ENCODE assay signal across 31 cellular contexts in the genomic region with DNA sequence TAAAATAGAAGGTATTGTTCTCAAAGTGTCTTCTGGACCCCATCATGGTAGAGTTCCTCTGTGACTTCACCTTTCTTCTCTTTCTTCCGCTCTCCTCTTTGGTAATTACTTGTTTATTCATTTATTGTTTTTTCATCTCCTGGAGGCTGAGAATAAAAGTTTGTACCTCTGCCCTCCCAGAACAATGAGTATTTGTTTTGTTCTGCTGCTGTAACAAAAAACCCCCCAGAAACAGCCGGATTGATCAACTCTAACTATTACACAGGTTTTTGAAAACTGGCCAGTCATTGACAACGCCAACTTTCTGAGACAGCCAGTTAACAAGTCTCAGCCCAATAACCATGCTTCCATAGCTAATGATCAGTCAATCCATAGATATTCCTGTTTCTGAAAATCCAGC. TPM values are rescaled to one million over a fixed set of nuclear protein-coding genes. Genes with fewer than 3 reads are reported as not detected.
DNase-seq lines count a peak whose midpoint lies in the region; ATAC-seq, FAIRE-seq and TF ChIP-seq lines count a peak whose summit lies in the region.
"Had no signal": no experiment of that assay in that cellular context is flagged by ENCODE, and none has a peak within 500 bp of the region (broad histone marks: within the 10 kb centered on the region; RNA-seq: fewer than 3 reads in every experiment).

No MANE protein-coding gene starts in this region.

- H3K79me2 ChIP-seq in HepG2 (ENCODE audit: insufficient read depth, low read length): no peaks in the 10 kb centered on the region
- H3K79me2 ChIP-seq in K562 (ENCODE audit: control insufficient read depth, insufficient read depth, low read length): no peaks in the 10 kb centered on the region

- no peak overlapping the region for H3K9ac ChIP-seq in HepG2 (ENCODE audit: insufficient read depth, low read depth, low read length)
- no peak overlapping the region for H3K9ac ChIP-seq in K562 (ENCODE audit: insufficient read depth in 1 of 2, low read depth in 2 of 2, low read length in 2 of 2)
- H3K9ac ChIP-seq: BLaER1; BLaER1 treated with 17β-estradiol and CSF1 and Interleukin-3, amounts not matched to agents 10 nM and 100 nM had no signal

- POLR2A ChIA-PET in HepG2 (lab: Yijun Ruan, JAX): no interaction called here
- POLR2A ChIA-PET in K562 (lab: Yijun Ruan, JAX): no interaction called here

- H3K9me1 ChIP-seq in K562 (ENCODE audit: control insufficient read depth, insufficient read depth, low read length): no peaks in the 10 kb centered on the region

- no peak for TF ChIP-seq RAD21 in HepG2 (CRISPR knock-in tag; IDR thresholded peaks at IDR 0.05)
- no peak for TF ChIP-seq RAD21 in K562 (CRISPR knock-in tag; conservative IDR thresholded peaks at IDR 0.05 in 1 of 2, IDR thresholded peaks at IDR 0.05 in 1 of 2)

- in situ Hi-C loops in HepG2 (cut with HindIII; ENCODE audit: extremely low pct_ligation_motif_present, low pct_unique_long_range_greater_than_20kb): no loop called here
- in situ Hi-C loops in K562 (cut with MboI): no loop called here

- no peak for TF ChIP-seq EP300 in HepG2 (IDR thresholded peaks at IDR 0.05; ENCODE audit: low read depth in 2 of 2, low read length in 2 of 2)
- TF ChIP-seq EP300 in HepG2 (CRISPR knock-in tag; IDR thresholded peaks at IDR 0.05; ENCODE audit: borderline replicate concordance): no peak
- TF ChIP-seq EP300 in K562 (IDR thresholded peaks at IDR 0.05; ENCODE audit: low read length): no peak

- 91% methylated on average over 3 of the region's 3 CpGs for WGBS in HepG2 (ENCODE audit: low lambda C conversion rate)
- WGBS in right lobe of liver (ENCODE audit: insufficient coverage, low coverage, low lambda C conversion rate, missing lambda C conversion rate): 86% methylated on average over 3 of the region's 3 CpGs
- WGBS in K562 (ENCODE audit: insufficient coverage, low coverage, missing lambda C conversion rate): 0% methylated on average over 3 of the region's 3 CpGs

- H4K20me1 ChIP-seq in HepG2 (ENCODE audit: insufficient read depth, low read length) (no peaks in the 10 kb centered on the region), K562 (replicated peaks; ENCODE audit: control insufficient read depth, insufficient read depth, low read length) (no peaks in the 10 kb centered on the region)
- H4K20me1 ChIP-seq: BLaER1; BLaER1 treated with 17β-estradiol and CSF1 and Interleukin-3, amounts not matched to agents 10 nM and 100 nM had no signal

- no peak overlapping the region for H3K4me3 ChIP-seq in HepG2 (replicated peaks in 1 of 3; ENCODE audit: insufficient read depth in 1 of 3, low read depth in 2 of 3, low read length in 3 of 3)
- no peak overlapping the region for H3K4me3 ChIP-seq in right lobe of liver
- no peak overlapping the region for H3K4me3 ChIP-seq in K562
- H3K4me3 ChIP-seq: A549; BLaER1; BLaER1 treated with 17β-estradiol and CSF1 and Interleukin-3, amounts not matched to agents 10 nM and 100 nM had no signal

- DNase-seq in HepG2 (ENCODE audit: low spot score): no peak
- DNase-seq in right lobe of liver: no peak
- DNase-seq in K562 (ENCODE audit: extremely low read depth in 1 of 4, low spot score in 3 of 4): no peak
- DNase-seq in GM12892 (ENCODE audit: insufficient read length): no peak
- DNase-seq: 8988T; ACHN; AML-193; BE2C; C1 segment of cervical spinal cord; Caco-2; Calu3; CD4-positive, alpha-beta memory T cell; CD4-positive, alpha-beta T cell; CD4-positive, CD25-positive, alpha-beta regulatory T cell; CD8-positive, alpha-beta memory T cell; CD8-positive, alpha-beta T cell; COR-L47; DMS 273 treated with DMSO at 0.1 percent for 48 hours; DMS153; DMS53; DMS79; DMS79 treated with DMSO at 0.1 percent for 48 hours; DND-41; EL had no signal

- CTCF ChIA-PET in HepG2 (lab: Yijun Ruan, JAX; ENCODE audit: low intra/inter-chr PET ratio, low total read pairs): no interaction called here
- CTCF ChIA-PET in K562 (lab: Yijun Ruan, JAX; ENCODE audit: low intra/inter-chr PET ratio): no interaction called here

- intact Hi-C loops in HepG2 (cut with micrococcal nuclease; ENCODE audit: unreplicated experiment): no loop called here
- intact Hi-C loops in right lobe of liver (cut with DNase I): no loop called here
- intact Hi-C loops in K562 (cut with micrococcal nuclease): no loop called here

- no peak overlapping the region for H3K4me2 ChIP-seq in HepG2 (ENCODE audit: low read depth, low read length)
- H3K4me2 ChIP-seq in K562 (ENCODE audit: insufficient read depth, low read length): no peak overlapping the region
- H3K4me2 ChIP-seq: A549; BLaER1; BLaER1 treated with 17β-estradiol and CSF1 and Interleukin-3, amounts not matched to agents 10 nM and 100 nM had no signal

- H3K9me3 ChIP-seq in HepG2 (ENCODE audit: low read length) (peaks cover 10% of the 10 kb centered on the region; the same call in 1 of the 2 replicates), right lobe of liver (no peaks in the 10 kb centered on the region), K562 (replicated peaks; ENCODE audit: control insufficient read depth, insufficient read depth, low read depth, low read length) (no peaks in the 10 kb centered on the region)
- H3K9me3 ChIP-seq: BE2C, Caco-2 had no signal

- TF ChIP-seq POLR2A in HepG2 (IDR thresholded peaks at IDR 0.05; ENCODE audit: insufficient read depth in 1 of 2, low read depth in 2 of 2, low read length in 2 of 2) (no peak), right lobe of liver (IDR thresholded peaks at IDR 0.05) (no peak), K562 (conservative IDR thresholded peaks at IDR 0.05) (no peak), GM12892 (IDR thresholded peaks at IDR 0.05; ENCODE audit: low read depth, low read length) (no peak)

- H3K27me3 ChIP-seq in HepG2 (ENCODE audit: control insufficient read depth in 1 of 2, insufficient read depth in 2 of 2, low read length in 2 of 2) (no peaks in the 10 kb centered on the region), right lobe of liver (no peaks in the 10 kb centered on the region), K562 (ENCODE audit: control insufficient read depth in 2 of 2, insufficient read depth in 2 of 2, low read length in 2 of 2) (no peaks in the 10 kb centered on the region)
- H3K27me3 ChIP-seq: BE2C; BLaER1; BLaER1 treated with 17β-estradiol and CSF1 and Interleukin-3, amounts not matched to agents 10 nM and 100 nM had no signal

- H3K36me3 ChIP-seq in HepG2 (replicated peaks in 1 of 2; ENCODE audit: control insufficient read depth in 1 of 2, insufficient read depth in 2 of 2, low read length in 2 of 2) (no peaks in the 10 kb centered on the region), right lobe of liver (no peaks in the 10 kb centered on the region), K562 (ENCODE audit: control insufficient read depth, insufficient read depth, low read length) (no peaks in the 10 kb centered on the region)
- H3K36me3 ChIP-seq: BE2C had no signal

- FAIRE-seq in HepG2 (lab: Jason Lieb, UNC) (no peak), K562 (lab: Jason Lieb, UNC) (no peak), GM12892 (lab: Jason Lieb, UNC) (no peak)
- FAIRE-seq: A204.1, A549, D721Med had no signal

- TF ChIP-seq CTCF in HepG2 (CRISPR knock-in tag; IDR thresholded peaks at IDR 0.05) (no peak), right lobe of liver (IDR thresholded peaks at IDR 0.05) (no peak), K562 (IDR thresholded peaks at IDR 0.05 in 2 of 3, conservative IDR thresholded peaks at IDR 0.05 in 1 of 3; ENCODE audit: insufficient read depth in 2 of 3, low read depth in 1 of 3, low read length in 3 of 3) (no peak)

- H2AFZ ChIP-seq in HepG2 (ENCODE audit: low read length) (no peak overlapping the region), K562 (ENCODE audit: low read depth, low read length) (no peak overlapping the region)

- BruUV-seq in HepG2 (replicated peaks; lab: Mats Ljungman, UMichigan) (no TSS peak), K562 (replicated peaks; lab: Mats Ljungman, UMichigan) (no TSS peak)

- H3K27ac ChIP-seq in HepG2 (ENCODE audit: extremely low read length, insufficient read depth, low read length) (no peak overlapping the region), right lobe of liver (no peak overlapping the region), K562 (ENCODE audit: extremely low read depth, low read depth, low read length) (no peak overlapping the region)
- H3K27ac ChIP-seq: 22Rv1; A549; BLaER1; BLaER1 treated with 17β-estradiol and CSF1 and Interleukin-3, amounts not matched to agents 10 nM and 100 nM; C4-2B had no signal

- H3K4me1 ChIP-seq in HepG2 (ENCODE audit: insufficient read depth, low read length): peaks cover 17% of the 10 kb centered on the region
- peaks cover 0 to 12% (median 5%) of the 10 kb centered on the region in 4 donors for H3K4me1 ChIP-seq in right lobe of liver
- no peaks in the 10 kb centered on the region for H3K4me1 ChIP-seq in K562 (replicated peaks in 1 of 2; ENCODE audit: control insufficient read depth in 2 of 2, insufficient read depth in 2 of 2, low read length in 2 of 2)
- H3K4me1 ChIP-seq: A549, BE2C, BLaER1 had no signal

- ATAC-seq in HepG2: no peak
- no peak for ATAC-seq in right lobe of liver
- no peak for ATAC-seq in K562
- ATAC-seq: A549; CD8-positive, alpha-beta T cell had no signal

RNA-seq across cellular contexts. Expression of gene DICER1, which starts 8.2 kb away (rescaled TPM):
- total RNA-seq in HepG2 (2016; rRNA removed; fragmentation: Illumina TruSeq; extraction: Trizol) (61.9 and 88.8 TPM in 2 replicates), right lobe of liver (10 to 100 TPM; 27.6 to 47.9 (median 30.3) TPM), K562 (2014; rRNA removed) (12.2 and 17.8 TPM in 2 replicates), K562 (2014; rRNA removed; fragmentation: Illumina TruSeq; extraction: Trizol) (16.1 and 17.5 TPM in 2 replicates), K562 (2015; rRNA removed; fragmentation: Illumina TruSeq; extraction: Trizol) (17.7 and 19.2 TPM in 2 replicates), K562 (2021) (16.2 and 17.5 TPM in 2 replicates)
- total RNA-seq in HepG2 (2016; cell fraction: cytosol; rRNA removed; fragmentation: Illumina TruSeq; extraction: Trizol; ENCODE audit: low read depth): 10.5 and 12.5 TPM in 2 replicates
- 56.8 and 81.5 TPM in 2 replicates for total RNA-seq in HepG2 (2016; cell fraction: insoluble cytoplasmic fraction; rRNA removed; fragmentation: Illumina TruSeq; extraction: Trizol)
- 28.2 and 32.1 TPM in 2 replicates for total RNA-seq in HepG2 (2016; cell fraction: membrane; rRNA removed; fragmentation: Illumina TruSeq; extraction: Trizol)
- total RNA-seq in HepG2 (2016; cell fraction: nucleus; rRNA removed; fragmentation: Illumina TruSeq; extraction: Trizol): 64.4 and 74.3 TPM in 2 replicates
- polyA plus RNA-seq in HepG2 (2011; rRNA removed) (23.6 and 31.8 TPM in 2 replicates), K562 (2011; rRNA removed) (16.7 and 23.2 TPM in 2 replicates), K562 (2014; fragmentation: Illumina TruSeq; extraction: Trizol) (12.4 and 13.6 TPM in 2 replicates), K562 (2014; fragmentation: Nextera tagmentation; extraction: Ambion mirVana) (1 to 10 TPM; 2.5 to 2.6 TPM), K562 (2014; rRNA removed) (7.0 and 7.1 TPM in 2 replicates)
- polyA plus RNA-seq in HepG2 (2011; cell fraction: cytosol; rRNA removed): 9.8 and 13.5 TPM in 2 replicates
- polyA plus RNA-seq in HepG2 (2011; cell fraction: nucleus; rRNA removed): 29.6 and 34.3 TPM in 2 replicates
- polyA plus RNA-seq in HepG2 (2012): 18.7 and 21.1 TPM in 2 replicates
- polyA plus RNA-seq in HepG2 (2016; cell fraction: cytosol; fragmentation: Illumina TruSeq; extraction: Trizol; ENCODE audit: low read depth): 0.61 and 1.1 TPM in 2 replicates
- polyA plus RNA-seq in HepG2 (2016; cell fraction: insoluble cytoplasmic fraction; fragmentation: Illumina TruSeq; extraction: Trizol; ENCODE audit: low read depth): 33.8 and 35.8 TPM in 2 replicates
- polyA plus RNA-seq in HepG2 (2016; cell fraction: membrane; fragmentation: Illumina TruSeq; extraction: Trizol; ENCODE audit: low read depth): 3.3 and 3.9 TPM in 2 replicates
- 42.9 and 44.5 TPM in 2 replicates for polyA plus RNA-seq in HepG2 (2016; cell fraction: nucleus; fragmentation: Illumina TruSeq; extraction: Trizol; ENCODE audit: insufficient read depth, low read depth)
- 84.7 and 103 TPM in 2 replicates for polyA minus RNA-seq in HepG2 (2011; rRNA and poly(A)+ RNA removed; ENCODE audit: low replicate concordance)
- polyA minus RNA-seq in HepG2 (2011; cell fraction: cytosol; rRNA and poly(A)+ RNA removed): 49.5 and 78.0 TPM in 2 replicates
- polyA minus RNA-seq in HepG2 (2011; cell fraction: nucleus; rRNA and poly(A)+ RNA removed): 130 and 156 TPM in 2 replicates
- 10.7 and 41.2 TPM in 2 replicates for total RNA-seq in K562 (2011; cell fraction: chromatin; rRNA removed; ENCODE audit: low replicate concordance)
- total RNA-seq in K562 (2011; cell fraction: nucleolus; rRNA removed): 5.5 and 10.3 TPM in 2 replicates
- 13.1 and 16.9 TPM in 2 replicates for total RNA-seq in K562 (2011; cell fraction: nucleoplasm; rRNA removed)
- polyA plus RNA-seq in K562 (2011; cell fraction: cytosol; rRNA removed): 5.2 and 8.4 TPM in 2 replicates
- 29.6 and 29.9 TPM in 2 replicates for polyA plus RNA-seq in K562 (2011; cell fraction: nucleus; rRNA removed)
- 7.9 and 8.5 TPM in 2 replicates for polyA plus RNA-seq in K562 (2012)
- 42.8 and 48.0 TPM in 2 replicates for polyA minus RNA-seq in K562 (2011; rRNA and poly(A)+ RNA removed)
- 23.4 and 37.7 TPM in 2 replicates for polyA minus RNA-seq in K562 (2011; cell fraction: cytosol; rRNA and poly(A)+ RNA removed)
- 21.7 and 39.8 TPM in 2 replicates for polyA minus RNA-seq in K562 (2011; cell fraction: nucleus; rRNA and poly(A)+ RNA removed)
- 21.2 TPM for polyA plus RNA-seq in GM12892 (2012; ENCODE audit: missing spikeins)

Comparison
In these comparisons a context has a peak if more than half of its experiments do, and no peak if none do; other contexts are left out.
1. Of the 241 proteins assayed by ChIP-seq in both HepG2 and K562: peak only in HepG2: none; only in K562: none; in both: ZNF12; in neither: 240.